ENCODE assay signal across 11 cellular contexts in genomic region chr2:54065411-54065810, GRCh38. TPM values are rescaled to one million over a fixed set of nuclear protein-coding genes. Genes with fewer than 3 reads are reported as not detected.
DNase-seq lines count a peak whose midpoint lies in the region; ATAC-seq and TF ChIP-seq lines count a peak whose summit lies in the region.
"Had no signal": no experiment of that assay in that cellular context is flagged by ENCODE, and none has a peak within 500 bp of the region (broad histone marks: within the 10 kb centered on the region; RNA-seq: fewer than 3 reads in every experiment).

No MANE protein-coding gene starts in this region.

- H3K4me3 ChIP-seq in BJ (ENCODE audit: low read depth, low read length) (no peak overlapping the region), kidney epithelial cell (ENCODE audit: low read depth, low read length) (no peak overlapping the region)

- no peak overlapping the region for H3K27ac Mint-ChIP-seq in activated naive CD8-positive, alpha-beta T cell treated with anti-CD3 and anti-CD28 coated beads, Interleukin-2, amount 50 U/mL, for 24 hours

- H3K27me3 ChIP-seq in BJ (ENCODE audit: control insufficient read depth, insufficient read depth, low read length) = no peaks in the 10 kb centered on the region
- H3K27me3 ChIP-seq in kidney epithelial cell (ENCODE audit: control insufficient read depth, insufficient read depth, low read length) = no peaks in the 10 kb centered on the region

- TF ChIP-seq CTCF in BJ (IDR thresholded peaks at IDR 0.05; ENCODE audit: insufficient read depth, low read depth, low read length) = no peak
- no peak for TF ChIP-seq CTCF in kidney epithelial cell (IDR thresholded peaks at IDR 0.05; ENCODE audit: insufficient read depth, low read length, poor library complexity, severe bottlenecking)

- H3K9me3 Mint-ChIP-seq in activated naive CD8-positive, alpha-beta T cell treated with anti-CD3 and anti-CD28 coated beads, Interleukin-2, amount 50 U/mL, for 24 hours = no peaks in the 10 kb centered on the region

- ATAC-seq in GM19395 (IDR thresholded peaks at IDR 0.05; ENCODE audit: unreplicated experiment) (no peak), GM19467 (IDR thresholded peaks at IDR 0.05; ENCODE audit: unreplicated experiment) (no peak)
- ATAC-seq in activated naive CD8-positive, alpha-beta T cell treated with anti-CD3 and anti-CD28 coated beads, Interleukin-2, amount 50 U/mL, for 24 hours = no peak

- POLR2A ChIA-PET in BJ (lab: Charles Lee) = no interaction called here

- no peaks in the 10 kb centered on the region for H3K27me3 Mint-ChIP-seq in activated naive CD8-positive, alpha-beta T cell treated with anti-CD3 and anti-CD28 coated beads, Interleukin-2, amount 50 U/mL, for 24 hours

- H3K4me1 Mint-ChIP-seq in activated naive CD8-positive, alpha-beta T cell treated with anti-CD3 and anti-CD28 coated beads, Interleukin-2, amount 50 U/mL, for 24 hours = no peaks in the 10 kb centered on the region

- CTCF ChIA-PET in BJ (lab: Yijun Ruan, JAX) = interaction anchor here (0.6 to 0.8 kb wide), 2 partner anchors 49 to 388 kb away, joined by 3 read pairs; no protein-coding TSS in a partner anchor

- H3K36me3 Mint-ChIP-seq in activated naive CD8-positive, alpha-beta T cell treated with anti-CD3 and anti-CD28 coated beads, Interleukin-2, amount 50 U/mL, for 24 hours (ENCODE audit: low read depth) = peaks cover 1% of the 10 kb centered on the region

- H3K36me3 ChIP-seq in BJ (ENCODE audit: control insufficient read depth, insufficient read depth, low read length) = no peaks in the 10 kb centered on the region
- H3K36me3 ChIP-seq in kidney epithelial cell (ENCODE audit: control insufficient read depth, insufficient read depth, low read length) = no peaks in the 10 kb centered on the region

- H3K4me3 Mint-ChIP-seq in activated naive CD8-positive, alpha-beta T cell treated with anti-CD3 and anti-CD28 coated beads, Interleukin-2, amount 50 U/mL, for 24 hours = no peak overlapping the region

- peak; percentile 63 for DNase-seq in BJ (ENCODE audit: low read depth)
- DNase-seq in NCI-H2171 (lab: John Stamatoyannopoulos, UW) = peak; percentile 75
- DNase-seq in cerebellar cortex (ENCODE audit: low spot score) = peak; percentile 91
- peak; percentile 58 for DNase-seq in kidney epithelial cell (ENCODE audit: low read depth)
- no peak for DNase-seq in NCI-H1092 treated with DMSO at 0.1 percent for 48 hours (lab: John Stamatoyannopoulos, UW)
- DNase-seq in activated naive CD8-positive, alpha-beta T cell treated with anti-CD3 and anti-CD28 coated beads, Interleukin-2, amount 50 U/mL, for 24 hours = no peak
- DNase-seq: activated CD4-positive, alpha-beta T cell treated with anti-CD3 and anti-CD28 coated beads, Interleukin-2, amount 50 U/mL, for 4 hours; MM.1S; SW 1271 had no signal

RNA-seq across cellular contexts. Expression of gene ACYP2, which starts 50.0 kb away (rescaled TPM):
- 7.0 and 9.7 TPM in 2 replicates for polyA plus RNA-seq in BJ (2011; rRNA removed)
- 3.6 and 3.7 TPM in 2 replicates for polyA minus RNA-seq in BJ (2011; rRNA and poly(A)+ RNA removed)
- 7.7 and 10.3 TPM in 2 replicates for total RNA-seq in kidney epithelial cell

Comparison
In these comparisons a context has a peak if more than half of its experiments do, and no peak if none do; other contexts are left out.
1. DNase-seq: peak in BJ (single experiment), NCI-H2171 (single experiment), cerebellar cortex (single experiment) and kidney epithelial cell (single experiment); none in NCI-H1092 treated with DMSO at 0.1 percent for 48 hours (single experiment) and activated naive CD8-positive, alpha-beta T cell treated with anti-CD3 and anti-CD28 coated beads, Interleukin-2, amount 50 U/mL, for 24 hours (single experiment).